In the genomic region with DNA sequence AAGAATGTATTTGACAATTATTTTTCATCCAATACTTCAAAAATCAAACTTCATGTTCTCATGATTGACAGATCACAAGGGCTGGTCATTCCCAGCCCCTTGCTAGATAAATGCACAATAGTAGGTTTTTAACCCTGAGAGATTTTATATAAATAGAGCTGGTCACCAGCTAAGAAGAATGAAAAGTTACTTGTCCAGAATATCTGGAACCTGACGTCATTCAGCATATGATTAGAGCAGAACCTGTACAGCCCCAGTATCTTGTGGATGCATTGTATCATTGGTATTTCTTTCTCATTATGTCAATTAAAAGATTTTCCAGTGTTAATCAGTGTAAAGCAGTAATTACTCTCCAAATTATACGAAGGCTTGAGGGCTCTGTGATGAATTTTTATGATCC, we compare ENCODE assay signal across 14 cellular contexts.
DNase-seq lines count a peak whose midpoint lies in the region; ATAC-seq and TF ChIP-seq lines count a peak whose summit lies in the region.
"Had no signal": no experiment of that assay in that cellular context is flagged by ENCODE, and none has a peak within 500 bp of the region (broad histone marks: within the 10 kb centered on the region; RNA-seq: fewer than 3 reads in every experiment).

No MANE protein-coding gene starts in this region.

- H3K4me3 Mint-ChIP-seq in natural killer cell = no peak overlapping the region
- H3K4me3 Mint-ChIP-seq: CD4-positive, alpha-beta T cell; IgD-negative memory B cell had no signal

- H3K27ac Mint-ChIP-seq in natural killer cell = no peak overlapping the region
- H3K27ac Mint-ChIP-seq: CD4-positive, alpha-beta T cell; IgD-negative memory B cell had no signal

- no peaks in the 10 kb centered on the region for H3K36me3 Mint-ChIP-seq in natural killer cell
- H3K36me3 Mint-ChIP-seq: IgD-negative memory B cell had no signal

- H3K27me3 Mint-ChIP-seq in natural killer cell (ENCODE audit: low read depth in 2 of 2) = no peaks in the 10 kb centered on the region
- H3K27me3 Mint-ChIP-seq: CD4-positive, alpha-beta T cell; IgD-negative memory B cell had no signal

- no peak for TF ChIP-seq CTCF in natural killer cell (IDR thresholded peaks at IDR 0.05)

- in situ Hi-C loops in SK-MEL-5 (cut with HindIII; ENCODE audit: low pct_unique_long_range_greater_than_20kb, low sequenced_read_pairs) = no loop called here

- ATAC-seq in natural killer cell = no peak

- intact Hi-C loops in natural killer cell (cut with micrococcal nuclease) = no loop called here

- DNase-seq in SK-MEL-5 (ENCODE audit: low read depth, low spot score) (peak; percentile 72), astrocyte of the hippocampus (ENCODE audit: low read depth, low spot score) (peak; percentile 29), kidney tubule cell (ENCODE audit: low spot score) (peak; percentile 26), NCI-H226 (no peak), natural killer cell (no peak), NCI-H526 treated with DMSO at 0.1 percent for 48 hours (lab: John Stamatoyannopoulos, UW) (no peak)
- DNase-seq: AML-193; CD4-positive, alpha-beta T cell; DMS153; DMS79; GDM1; GOT3; H7 had no signal

- H3K4me1 Mint-ChIP-seq in natural killer cell = no peaks in the 10 kb centered on the region
- H3K4me1 Mint-ChIP-seq: IgD-negative memory B cell had no signal

- H3K9me3 Mint-ChIP-seq in natural killer cell = peaks cover 7 to 11% of the 10 kb centered on the region in 2 donors
- H3K9me3 Mint-ChIP-seq: CD4-positive, alpha-beta T cell had no signal

Comparison
In these comparisons a context has a peak if more than half of its experiments do, and no peak if none do; other contexts are left out.
1. DNase-seq: peak in SK-MEL-5 (single experiment), astrocyte of the hippocampus (single experiment) and kidney tubule cell (single experiment); none in NCI-H226 (single experiment), natural killer cell (single experiment) and NCI-H526 treated with DMSO at 0.1 percent for 48 hours (single experiment).